Comparison of ENCODE assay signal across 14 cellular contexts in the genomic region with DNA sequence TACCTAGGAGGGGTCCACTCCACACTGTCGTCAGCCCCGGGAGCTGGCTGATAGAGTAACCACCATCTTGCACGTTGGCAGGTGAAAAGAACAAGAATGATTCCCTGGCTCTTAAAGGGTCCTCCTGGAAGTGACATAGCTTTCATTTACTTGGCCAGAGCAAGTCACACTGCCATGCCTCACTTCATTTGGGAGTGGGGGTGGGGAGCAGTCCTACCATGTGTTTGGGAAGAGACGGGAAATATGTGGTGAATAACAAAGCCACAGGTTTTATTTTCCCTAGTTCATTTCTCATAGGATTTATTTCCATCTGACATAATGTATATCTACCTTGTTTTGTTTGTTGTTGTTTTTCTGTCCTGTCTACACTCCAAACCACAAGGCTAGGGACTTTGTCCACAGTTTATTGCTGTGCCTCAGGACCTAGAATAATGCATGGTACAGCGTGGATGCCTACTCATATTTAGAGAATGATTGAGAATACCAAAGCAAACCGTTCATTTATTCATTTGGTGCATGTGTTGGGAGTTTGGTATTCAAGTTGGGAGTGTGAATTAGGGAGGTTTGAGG. TPM values are rescaled to one million over a fixed set of nuclear protein-coding genes. Genes with fewer than 3 reads are reported as not detected.
A peak's percentile ranks its signal among the peaks of the same experiment; 100 is the strongest.
DNase-seq lines count a peak whose midpoint lies in the region; ATAC-seq and TF ChIP-seq lines count a peak whose summit lies in the region.
"Had no signal": no experiment of that assay in that cellular context is flagged by ENCODE, and none has a peak within 500 bp of the region (broad histone marks: within the 10 kb centered on the region; RNA-seq: fewer than 3 reads in every experiment).

No MANE protein-coding gene starts in this region.

- no peak overlapping the region for H4K12ac ChIP-seq in trophoblast cell (ENCODE audit: low read depth, low read length)

- no peak overlapping the region for H4K5ac ChIP-seq in IMR-90 (ENCODE audit: low read depth, low read length)

- H3K18ac ChIP-seq in IMR-90 (ENCODE audit: low read depth, low read length) (no peak overlapping the region; the same call in 1 of the 2 replicates), trophoblast cell (ENCODE audit: low read length) (peak overlapping the region; percentile 5)

- H3K4ac ChIP-seq in IMR-90 (ENCODE audit: low read depth, low read length) (peak overlapping the region; percentile 63), trophoblast cell (ENCODE audit: low read depth, low read length) (no peak overlapping the region)

- H3K4me1 Mint-ChIP-seq in activated CD4-positive, alpha-beta T cell treated with anti-CD3 and anti-CD28 coated beads, Interleukin-2, amount 10 ng/mL, durations not matched to agents 24 days and 14 days = peaks cover 58% of the 10 kb centered on the region
- H3K4me1 Mint-ChIP-seq in activated T-helper 17 cell treated with anti-CD3 and anti-CD28 coated beads, Interleukin-2, amount 50 U/mL, for 72 hours = peaks cover 55% of the 10 kb centered on the region

- no peak for TF ChIP-seq RAD21 in IMR-90 (IDR thresholded peaks at IDR 0.05; ENCODE audit: low read length)

- TF ChIP-seq CTCF in IMR-90 (conservative IDR thresholded peaks at IDR 0.05; ENCODE audit: low read depth, low read length) = no peak

- ATAC-seq in IMR-90 (ENCODE audit: low read depth) (no peak), HG03432 (IDR thresholded peaks at IDR 0.05; ENCODE audit: unreplicated experiment) (no peak)
- ATAC-seq in activated T-helper 17 cell treated with anti-CD3 and anti-CD28 coated beads, Interleukin-2, amount 50 U/mL, for 72 hours (replicated peaks) = peak; percentile 1
- ATAC-seq: lower lobe of right lung had no signal

- H2BK20ac ChIP-seq in IMR-90 (ENCODE audit: low read depth, low read length) = peak overlapping the region; percentile 85

- H3K36me3 ChIP-seq in IMR-90 (ENCODE audit: control insufficient read depth, insufficient read depth, low read length) (no peaks in the 10 kb centered on the region), trophoblast cell (ENCODE audit: control insufficient read depth in 1 of 2, insufficient read depth in 2 of 2, low read length in 2 of 2) (peaks cover 0 to 6% of the 10 kb centered on the region in 2 experiments)
- H3K36me3 ChIP-seq: lower lobe of right lung, suprapubic skin had no signal

- no peak overlapping the region for H3K9ac ChIP-seq in IMR-90 (ENCODE audit: low read depth, low read length)
- no peak overlapping the region for H3K9ac ChIP-seq in trophoblast cell (ENCODE audit: low read length)

- H3K27me3 ChIP-seq in IMR-90 (ENCODE audit: control insufficient read depth, insufficient read depth, low read length) (no peaks in the 10 kb centered on the region), trophoblast cell (ENCODE audit: insufficient read depth, low read length) (no peaks in the 10 kb centered on the region)
- H3K27me3 ChIP-seq: suprapubic skin had no signal

- no peak for TF ChIP-seq POLR2A in IMR-90 (IDR thresholded peaks at IDR 0.05; ENCODE audit: low read depth, low read length)

- H3K56ac ChIP-seq in IMR-90 (ENCODE audit: extremely low read depth, insufficient read depth, low read length) = no peak overlapping the region

- no peak overlapping the region for H2AK9ac ChIP-seq in IMR-90 (replicated peaks; ENCODE audit: low read depth, low read length, poor library complexity)

- H3K23ac ChIP-seq in IMR-90 (ENCODE audit: low read depth, low read length) (peak overlapping the region; percentile 34; the same call in 1 of the 2 replicates), trophoblast cell (ENCODE audit: low read length) (no peak overlapping the region)

- H4K91ac ChIP-seq in IMR-90 (ENCODE audit: insufficient read depth, low read depth, low read length) (peak overlapping the region; percentile 4; the same call in 1 of the 2 replicates), trophoblast cell (ENCODE audit: low read depth, low read length) (no peak overlapping the region)

- BruUV-seq in IMR-90 (replicated peaks; lab: Mats Ljungman, UMichigan) = no TSS peak

- peak overlapping the region; percentile 81 for H3K27ac Mint-ChIP-seq in activated CD4-positive, alpha-beta T cell treated with anti-CD3 and anti-CD28 coated beads, Interleukin-2, amount 10 ng/mL, durations not matched to agents 24 days and 14 days
- peak overlapping the region; percentile 43 for H3K27ac Mint-ChIP-seq in activated T-helper 17 cell treated with anti-CD3 and anti-CD28 coated beads, Interleukin-2, amount 50 U/mL, for 72 hours

- H2BK5ac ChIP-seq in IMR-90 (ENCODE audit: low read depth, low read length, poor library complexity, severe bottlenecking) = peak overlapping the region; percentile 9
- no peak overlapping the region for H2BK5ac ChIP-seq in trophoblast cell (ENCODE audit: low read depth, low read length, poor library complexity)

- H3K4me3 ChIP-seq in IMR-90 (ENCODE audit: insufficient read depth, low read depth, low read length) (no peak overlapping the region), trophoblast cell (ENCODE audit: low read depth, low read length) (no peak overlapping the region)
- H3K4me3 ChIP-seq: lower lobe of right lung, suprapubic skin had no signal

- no peaks in the 10 kb centered on the region for H3K27me3 Mint-ChIP-seq in activated CD4-positive, alpha-beta T cell treated with anti-CD3 and anti-CD28 coated beads, Interleukin-2, amount 10 ng/mL, durations not matched to agents 24 days and 14 days
- H3K27me3 Mint-ChIP-seq in activated T-helper 17 cell treated with anti-CD3 and anti-CD28 coated beads, Interleukin-2, amount 50 U/mL, for 72 hours = no peaks in the 10 kb centered on the region

- no CpG with 5 or more reads among the region's 6 CpGs for WGBS in IMR-90 (ENCODE audit: extremely low coverage in 2 of 2, insufficient read length in 1 of 2), 2 experiments
- WGBS in trophoblast cell (ENCODE audit: extremely low coverage, insufficient coverage, insufficient read length) = no CpG with 5 or more reads among the region's 6 CpGs

- H2BK15ac ChIP-seq in IMR-90 (ENCODE audit: low read depth, low read length) = peak overlapping the region; percentile 93; the same call in 1 of the 3 replicates

- peaks cover 41% of the 10 kb centered on the region for H3K36me3 Mint-ChIP-seq in activated CD4-positive, alpha-beta T cell treated with anti-CD3 and anti-CD28 coated beads, Interleukin-2, amount 10 ng/mL, durations not matched to agents 24 days and 14 days (ENCODE audit: low read depth)
- peaks cover 7% of the 10 kb centered on the region for H3K36me3 Mint-ChIP-seq in activated T-helper 17 cell treated with anti-CD3 and anti-CD28 coated beads, Interleukin-2, amount 50 U/mL, for 72 hours (ENCODE audit: low read depth)

- no peak for DNase-seq in activated CD4-positive, alpha-beta T cell treated with anti-CD3 and anti-CD28 coated beads, Interleukin-2, amount 10 ng/mL, durations not matched to agents 24 days and 14 days
- no peak for DNase-seq in activated CD4-positive, alpha-beta T cell treated with anti-CD3 and anti-CD28 coated beads for 4 hours
- DNase-seq in IMR-90 = no peak
- DNase-seq in trophoblast cell = no peak
- DNase-seq in middle frontal gyrus (ENCODE audit: extremely low spot score, low spot score) = no peak
- DNase-seq in medulla oblongata (ENCODE audit: extremely low spot score) = no peak
- DNase-seq: activated CD4-positive, alpha-beta T cell treated with anti-CD3 and anti-CD28 coated beads, Interleukin-2, amount 50 U/mL, for 4 hours; lower lobe of right lung; NCI-H524; nucleus accumbens; small intestine had no signal

- POLR2A ChIA-PET in IMR-90 (lab: Charles Lee; ENCODE audit: unreplicated experiment) = no interaction called here

- intact Hi-C loops in activated CD4-positive, alpha-beta T cell treated with anti-CD3 and anti-CD28 coated beads, Interleukin-2, amount 10 ng/mL, durations not matched to agents 24 days and 14 days (cut with micrococcal nuclease) = no loop called here
- intact Hi-C loops in IMR-90 (cut with micrococcal nuclease) = no loop called here

- CTCF ChIA-PET in IMR-90 (lab: Yijun Ruan, JAX) = no interaction called here

- H3K14ac ChIP-seq in IMR-90 (replicated peaks; ENCODE audit: low read depth, low read length) = peak overlapping the region; percentile 69
- no peak overlapping the region for H3K14ac ChIP-seq in trophoblast cell (ENCODE audit: low read length)

- H4K8ac ChIP-seq in IMR-90 (ENCODE audit: low read depth in 2 of 2, low read length in 2 of 2) (no peak overlapping the region; a peak in 1 of 4 replicates), trophoblast cell (ENCODE audit: low read depth, low read length) (no peak overlapping the region)

- H3K4me2 ChIP-seq in IMR-90 (ENCODE audit: low read depth, low read length) (no peak overlapping the region), trophoblast cell (ENCODE audit: low read length) (no peak overlapping the region)

- in situ Hi-C loops in IMR-90 (cut with MboI; ENCODE audit: low sequenced_read_pairs) = no loop called here

- no peak overlapping the region for H2BK12ac ChIP-seq in trophoblast cell (ENCODE audit: low read length)

- dilution Hi-C loops in IMR-90 (cut with HindIII; ENCODE audit: low sequenced_read_pairs, unreplicated experiment) = no loop called here

- H2AFZ ChIP-seq in IMR-90 (replicated peaks; ENCODE audit: low read length, poor library complexity) (no peak overlapping the region), trophoblast cell (ENCODE audit: insufficient read depth, low read length, poor library complexity) (no peak overlapping the region)

- H3K9me3 Mint-ChIP-seq in activated CD4-positive, alpha-beta T cell treated with anti-CD3 and anti-CD28 coated beads, Interleukin-2, amount 10 ng/mL, durations not matched to agents 24 days and 14 days = no peaks in the 10 kb centered on the region
- no peaks in the 10 kb centered on the region for H3K9me3 Mint-ChIP-seq in activated T-helper 17 cell treated with anti-CD3 and anti-CD28 coated beads, Interleukin-2, amount 50 U/mL, for 72 hours

- H3K4me1 ChIP-seq in IMR-90 (ENCODE audit: control insufficient read depth, insufficient read depth, low read length) (peaks cover 16% of the 10 kb centered on the region), trophoblast cell (ENCODE audit: control insufficient read depth in 1 of 2, insufficient read depth in 2 of 2, low read length in 2 of 2) (peaks cover 3 to 5% of the 10 kb centered on the region in 2 experiments)

- H2AK5ac ChIP-seq in IMR-90 (ENCODE audit: low read depth, low read length) (peak overlapping the region; percentile 96; the same call in 1 of the 2 replicates), trophoblast cell (ENCODE audit: low read length) (no peak overlapping the region)

- H3K27ac ChIP-seq in IMR-90 (ENCODE audit: insufficient read depth, low read length) (no peak overlapping the region), trophoblast cell (ENCODE audit: low read depth, low read length) (no peak overlapping the region)
- H3K27ac ChIP-seq: lower lobe of right lung, suprapubic skin had no signal

- H3K79me2 ChIP-seq in trophoblast cell (ENCODE audit: control insufficient read depth, insufficient read depth, low read length, poor library complexity) = peaks cover 6% of the 10 kb centered on the region

- H4K20me1 ChIP-seq in IMR-90 (ENCODE audit: insufficient read depth, low read length) = peaks cover 29% of the 10 kb centered on the region

- no peaks in the 10 kb centered on the region for H3K9me3 ChIP-seq in IMR-90 (ENCODE audit: control insufficient read depth, insufficient read depth, low read length)
- H3K9me3 ChIP-seq in trophoblast cell (ENCODE audit: insufficient read depth, low read depth, low read length) = no peaks in the 10 kb centered on the region
- H3K9me3 ChIP-seq: lower lobe of right lung, suprapubic skin had no signal

- H3K4me3 Mint-ChIP-seq in activated CD4-positive, alpha-beta T cell treated with anti-CD3 and anti-CD28 coated beads, Interleukin-2, amount 10 ng/mL, durations not matched to agents 24 days and 14 days = peak overlapping the region; percentile 42
- H3K4me3 Mint-ChIP-seq in activated T-helper 17 cell treated with anti-CD3 and anti-CD28 coated beads, Interleukin-2, amount 50 U/mL, for 72 hours = peak overlapping the region; percentile 79

- H3K9me1 ChIP-seq in IMR-90 (ENCODE audit: insufficient read depth, low read length) = peaks cover 31% of the 10 kb centered on the region

- H2BK120ac ChIP-seq in IMR-90 (ENCODE audit: low read depth, low read length) = peak overlapping the region; percentile 67
- H2BK120ac ChIP-seq in trophoblast cell (ENCODE audit: insufficient read depth, low read length, poor library complexity) = no peak overlapping the region

- peaks cover 53 to 63% of the 10 kb centered on the region in 2 experiments for H3K79me1 ChIP-seq in IMR-90 (ENCODE audit: low read depth in 1 of 2, low read length in 2 of 2)
- H3K79me1 ChIP-seq in trophoblast cell (ENCODE audit: low read length) = no peaks in the 10 kb centered on the region

RNA-seq across cellular contexts. Expression of gene UBAC2, which starts 26.8 kb away (rescaled TPM):
- total RNA-seq in activated CD4-positive, alpha-beta T cell treated with anti-CD3 and anti-CD28 coated beads, Interleukin-2, amount 10 ng/mL, durations not matched to agents 24 days and 14 days = 52.6 and 52.8 TPM in 2 replicates
- total RNA-seq in IMR-90 (2012; rRNA removed) = 20.8 and 23.6 TPM in 2 replicates
- polyA plus RNA-seq in IMR-90 (2012; rRNA removed) = 28.9 and 36.3 TPM in 2 replicates
- 29.0 and 35.1 TPM in 2 replicates for polyA plus RNA-seq in IMR-90 (2012; cell fraction: cytosol; rRNA removed)
- 17.0 and 27.8 TPM in 2 replicates for polyA plus RNA-seq in IMR-90 (2012; cell fraction: nucleus; rRNA removed; ENCODE audit: low replicate concordance)
- 10 to 100 TPM; 39.0 to 46.1 TPM for total RNA-seq in activated T-helper 17 cell treated with anti-CD3 and anti-CD28 coated beads, Interleukin-2, amount 50 U/mL, for 72 hours
- polyA plus RNA-seq in trophoblast cell (2013) = 63.6 and 64.8 TPM in 2 replicates

RNA-seq across cellular contexts. Expression of gene GPR18, which starts 30.8 kb away (rescaled TPM):
- total RNA-seq in activated CD4-positive, alpha-beta T cell treated with anti-CD3 and anti-CD28 coated beads, Interleukin-2, amount 10 ng/mL, durations not matched to agents 24 days and 14 days = 5.9 and 6.3 TPM in 2 replicates
- total RNA-seq in IMR-90 (2012; rRNA removed) = not detected in 2 replicates
- not detected in 2 replicates for polyA plus RNA-seq in IMR-90 (2012; rRNA removed)
- not detected in 2 replicates for polyA plus RNA-seq in IMR-90 (2012; cell fraction: cytosol; rRNA removed)
- polyA plus RNA-seq in IMR-90 (2012; cell fraction: nucleus; rRNA removed; ENCODE audit: low replicate concordance) = not detected in 2 replicates
- total RNA-seq in activated T-helper 17 cell treated with anti-CD3 and anti-CD28 coated beads, Interleukin-2, amount 50 U/mL, for 72 hours = 10 to 100 TPM in 1 of 2 donors, 1 to 10 TPM in 1; 8.7 to 10.1 TPM
- not detected in 2 replicates for polyA plus RNA-seq in trophoblast cell (2013)
- total RNA-seq: suprapubic skin had no signal
